1 cellular context compared by ENCODE assay signal in the genomic region with DNA sequence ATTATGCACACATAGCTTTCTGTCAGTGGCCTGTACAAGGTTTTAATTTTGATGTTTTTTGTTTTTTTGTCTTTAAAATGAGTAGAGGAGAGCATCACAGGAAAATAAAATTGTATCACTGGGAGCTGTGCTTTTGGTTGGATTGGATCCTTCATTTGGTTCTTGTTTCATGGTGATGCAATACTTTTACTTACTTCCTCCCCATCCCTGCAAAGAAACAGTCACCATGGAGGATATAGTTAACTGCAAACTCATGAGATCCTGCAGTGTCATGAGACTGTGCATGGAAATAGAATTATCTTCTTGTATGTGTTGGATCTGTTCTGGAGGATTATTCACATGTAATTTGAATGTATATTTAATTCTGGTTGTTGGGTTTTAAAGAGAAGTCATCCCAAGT.
TF ChIP-seq lines count a peak whose summit lies in the region.

No MANE protein-coding gene starts in this region.

TF ChIP-seq in K562, 482 proteins besides CTCF, POLR2A, EP300 and RAD21 (continued from another document):
- TF ChIP-seq, protein P1, sequence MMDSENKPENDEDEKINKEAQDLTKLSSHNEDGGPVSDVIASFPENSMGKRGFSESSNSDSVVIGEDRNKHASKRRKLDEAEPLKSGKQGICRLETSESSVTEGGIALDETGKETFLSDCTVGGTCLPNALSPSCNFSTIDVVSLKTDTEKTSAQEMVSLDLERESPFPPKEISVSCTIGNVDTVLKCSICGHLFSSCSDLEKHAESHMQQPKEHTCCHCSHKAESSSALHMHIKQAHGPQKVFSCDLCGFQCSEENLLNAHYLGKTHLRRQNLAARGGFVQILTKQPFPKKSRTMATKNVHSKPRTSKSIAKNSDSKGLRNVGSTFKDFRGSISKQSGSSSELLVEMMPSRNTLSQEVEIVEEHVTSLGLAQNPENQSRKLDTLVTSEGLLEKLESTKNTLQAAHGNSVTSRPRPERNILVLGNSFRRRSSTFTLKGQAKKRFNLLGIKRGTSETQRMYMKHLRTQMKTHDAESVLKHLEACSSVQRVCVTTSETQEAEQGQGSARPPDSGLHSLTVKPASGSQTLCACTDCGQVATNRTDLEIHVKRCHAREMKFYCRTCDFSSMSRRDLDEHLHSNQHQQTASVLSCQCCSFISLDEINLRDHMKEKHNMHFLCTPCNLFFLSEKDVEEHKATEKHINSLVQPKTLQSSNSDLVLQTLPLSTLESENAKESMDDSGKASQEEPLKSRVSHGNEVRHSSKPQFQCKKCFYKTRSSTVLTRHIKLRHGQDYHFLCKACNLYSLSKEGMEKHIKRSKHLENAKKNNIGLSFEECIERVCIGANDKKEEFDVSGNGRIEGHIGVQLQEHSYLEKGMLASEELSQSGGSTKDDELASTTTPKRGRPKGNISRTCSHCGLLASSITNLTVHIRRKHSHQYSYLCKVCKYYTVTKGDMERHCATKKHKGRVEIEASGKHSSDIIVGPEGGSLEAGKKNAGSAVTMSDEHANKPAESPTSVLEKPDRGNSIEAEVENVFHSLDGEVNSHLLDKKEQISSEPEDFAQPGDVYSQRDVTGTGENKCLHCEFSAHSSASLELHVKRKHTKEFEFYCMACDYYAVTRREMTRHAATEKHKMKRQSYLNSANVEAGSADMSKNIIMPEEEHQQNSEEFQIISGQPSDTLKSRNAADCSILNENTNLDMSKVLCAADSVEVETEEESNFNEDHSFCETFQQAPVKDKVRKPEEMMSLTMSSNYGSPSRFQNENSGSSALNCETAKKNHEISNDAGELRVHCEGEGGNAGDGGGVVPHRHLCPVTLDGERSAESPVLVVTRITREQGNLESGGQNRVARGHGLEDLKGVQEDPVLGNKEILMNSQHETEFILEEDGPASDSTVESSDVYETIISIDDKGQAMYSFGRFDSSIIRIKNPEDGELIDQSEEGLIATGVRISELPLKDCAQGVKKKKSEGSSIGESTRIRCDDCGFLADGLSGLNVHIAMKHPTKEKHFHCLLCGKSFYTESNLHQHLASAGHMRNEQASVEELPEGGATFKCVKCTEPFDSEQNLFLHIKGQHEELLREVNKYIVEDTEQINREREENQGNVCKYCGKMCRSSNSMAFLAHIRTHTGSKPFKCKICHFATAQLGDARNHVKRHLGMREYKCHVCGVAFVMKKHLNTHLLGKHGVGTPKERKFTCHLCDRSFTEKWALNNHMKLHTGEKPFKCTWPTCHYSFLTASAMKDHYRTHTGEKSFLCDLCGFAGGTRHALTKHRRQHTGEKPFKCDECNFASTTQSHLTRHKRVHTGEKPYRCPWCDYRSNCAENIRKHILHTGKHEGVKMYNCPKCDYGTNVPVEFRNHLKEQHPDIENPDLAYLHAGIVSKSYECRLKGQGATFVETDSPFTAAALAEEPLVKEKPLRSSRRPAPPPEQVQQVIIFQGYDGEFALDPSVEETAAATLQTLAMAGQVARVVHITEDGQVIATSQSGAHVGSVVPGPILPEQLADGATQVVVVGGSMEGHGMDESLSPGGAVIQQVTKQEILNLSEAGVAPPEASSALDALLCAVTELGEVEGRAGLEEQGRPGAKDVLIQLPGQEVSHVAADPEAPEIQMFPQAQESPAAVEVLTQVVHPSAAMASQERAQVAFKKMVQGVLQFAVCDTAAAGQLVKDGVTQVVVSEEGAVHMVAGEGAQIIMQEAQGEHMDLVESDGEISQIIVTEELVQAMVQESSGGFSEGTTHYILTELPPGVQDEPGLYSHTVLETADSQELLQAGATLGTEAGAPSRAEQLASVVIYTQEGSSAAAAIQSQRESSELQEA (IDR thresholded peaks at IDR 0.05; ENCODE audit: low read depth), result no peak
- TF ChIP-seq FOXA1 (IDR thresholded peaks at IDR 0.05; ENCODE audit: borderline replicate concordance) (no peak), TAL1 (IDR thresholded peaks at IDR 0.05) (0 out of 2 replicates have a peak, but pooled peaks have one; percentile 6), ID3 (CRISPR knock-in tag; IDR thresholded peaks at IDR 0.05) (no peak), ID3 (tag; IDR thresholded peaks at IDR 0.05) (no peak), MAFG (tag; conservative IDR thresholded peaks at IDR 0.05) (peak; percentile 64), SPI1 (IDR thresholded peaks at IDR 0.05; ENCODE audit: borderline replicate concordance, low read depth, low read length) (peak; percentile 69; the same call in 1 of the 2 replicates), ATF3 (IDR thresholded peaks at IDR 0.05) (peak; percentile 99), ATF3 (CRISPR knock-in tag; conservative IDR thresholded peaks at IDR 0.05) (peak; percentile 55; the same call in 1 of the 2 replicates), MAFF (IDR thresholded peaks at IDR 0.05; ENCODE audit: low read length) (no peak)
- TF ChIP-seq, protein P2, sequence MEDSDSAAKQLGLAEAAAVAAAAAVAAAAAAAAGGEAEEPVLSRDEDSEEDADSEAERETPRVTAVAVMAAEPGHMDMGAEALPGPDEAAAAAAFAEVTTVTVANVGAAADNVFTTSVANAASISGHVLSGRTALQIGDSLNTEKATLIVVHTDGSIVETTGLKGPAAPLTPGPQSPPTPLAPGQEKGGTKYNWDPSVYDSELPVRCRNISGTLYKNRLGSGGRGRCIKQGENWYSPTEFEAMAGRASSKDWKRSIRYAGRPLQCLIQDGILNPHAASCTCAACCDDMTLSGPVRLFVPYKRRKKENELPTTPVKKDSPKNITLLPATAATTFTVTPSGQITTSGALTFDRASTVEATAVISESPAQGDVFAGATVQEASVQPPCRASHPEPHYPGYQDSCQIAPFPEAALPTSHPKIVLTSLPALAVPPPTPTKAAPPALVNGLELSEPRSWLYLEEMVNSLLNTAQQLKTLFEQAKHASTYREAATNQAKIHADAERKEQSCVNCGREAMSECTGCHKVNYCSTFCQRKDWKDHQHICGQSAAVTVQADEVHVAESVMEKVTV (CRISPR knock-in tag; IDR thresholded peaks at IDR 0.05), result no peak
- TF ChIP-seq, protein P3, sequence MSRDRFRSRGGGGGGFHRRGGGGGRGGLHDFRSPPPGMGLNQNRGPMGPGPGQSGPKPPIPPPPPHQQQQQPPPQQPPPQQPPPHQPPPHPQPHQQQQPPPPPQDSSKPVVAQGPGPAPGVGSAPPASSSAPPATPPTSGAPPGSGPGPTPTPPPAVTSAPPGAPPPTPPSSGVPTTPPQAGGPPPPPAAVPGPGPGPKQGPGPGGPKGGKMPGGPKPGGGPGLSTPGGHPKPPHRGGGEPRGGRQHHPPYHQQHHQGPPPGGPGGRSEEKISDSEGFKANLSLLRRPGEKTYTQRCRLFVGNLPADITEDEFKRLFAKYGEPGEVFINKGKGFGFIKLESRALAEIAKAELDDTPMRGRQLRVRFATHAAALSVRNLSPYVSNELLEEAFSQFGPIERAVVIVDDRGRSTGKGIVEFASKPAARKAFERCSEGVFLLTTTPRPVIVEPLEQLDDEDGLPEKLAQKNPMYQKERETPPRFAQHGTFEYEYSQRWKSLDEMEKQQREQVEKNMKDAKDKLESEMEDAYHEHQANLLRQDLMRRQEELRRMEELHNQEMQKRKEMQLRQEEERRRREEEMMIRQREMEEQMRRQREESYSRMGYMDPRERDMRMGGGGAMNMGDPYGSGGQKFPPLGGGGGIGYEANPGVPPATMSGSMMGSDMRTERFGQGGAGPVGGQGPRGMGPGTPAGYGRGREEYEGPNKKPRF (IDR thresholded peaks at IDR 0.05; ENCODE audit: low read depth, low read length), result no peak
TF ChIP-seq in K562: peak in this region for 32.
